ENCODE assay signal across 16 cellular contexts in genomic region chr7:117113871-117114270, GRCh38.
"Had no signal": no experiment of that assay in that cellular context is flagged by ENCODE, and none has a peak within 500 bp of the region (broad histone marks: within the 10 kb centered on the region; RNA-seq: fewer than 3 reads in every experiment).

No MANE protein-coding gene starts in this region.

- H3K9me3 ChIP-seq: mucosa of descending colon, suprapubic skin had no signal

- H3K27me3 Mint-ChIP-seq: activated CD4-positive, alpha-beta memory T cell treated with anti-CD3 and anti-CD28 coated beads for 36 hours; activated naive CD8-positive, alpha-beta T cell had no signal

- DNase-seq: activated CD4-positive, alpha-beta memory T cell treated with anti-CD3 and anti-CD28 coated beads for 36 hours; activated CD4-positive, alpha-beta T cell treated with anti-CD3 and anti-CD28 coated beads for 1 hour; activated gamma-delta T cell; activated T-cell treated with anti-CD3 and anti-CD28 coated beads, Interleukin-2, amount 50 U/mL, for 48 hours; amygdala; left cardiac atrium; mucosa of descending colon; nephron progenitor cell; stimulated activated CD4-positive, alpha-beta T cell treated with anti-CD3 and anti-CD28 coated beads, Interleukin-4, amount 100 ng/mL, for 1 hour; stimulated activated CD8-positive, alpha-beta memory T cell treated with anti-CD3 and anti-CD28 coated beads, Interleukin-4, amount 100 ng/mL, for 48 hours; stimulated activated naive CD8-positive, alpha-beta T cell treated with anti-CD3 and anti-CD28 coated beads, Interleukin-15, Interleukin-2, amounts not matched to agents 100 U/mL and 50 U/mL, for 24 hours; T-helper 9 cell; upper lobe of left lung had no signal

- H3K27ac Mint-ChIP-seq: activated CD4-positive, alpha-beta memory T cell treated with anti-CD3 and anti-CD28 coated beads for 36 hours; activated naive CD8-positive, alpha-beta T cell; nephron progenitor cell had no signal

- ATAC-seq: left cardiac atrium; mucosa of descending colon; stimulated activated naive CD8-positive, alpha-beta T cell treated with anti-CD3 and anti-CD28 coated beads, Interleukin-15, Interleukin-2, amounts not matched to agents 100 U/mL and 50 U/mL, for 24 hours had no signal

- H3K27ac ChIP-seq: suprapubic skin, upper lobe of left lung had no signal

- H3K4me3 Mint-ChIP-seq: activated CD4-positive, alpha-beta memory T cell treated with anti-CD3 and anti-CD28 coated beads for 36 hours; activated naive CD8-positive, alpha-beta T cell; nephron progenitor cell had no signal

- H3K27me3 ChIP-seq: dorsolateral prefrontal cortex, suprapubic skin, upper lobe of left lung had no signal

- H3K36me3 ChIP-seq: suprapubic skin, upper lobe of left lung had no signal

- H3K4me3 ChIP-seq: dorsolateral prefrontal cortex, mucosa of descending colon, suprapubic skin, upper lobe of left lung had no signal
